In the genomic region with DNA sequence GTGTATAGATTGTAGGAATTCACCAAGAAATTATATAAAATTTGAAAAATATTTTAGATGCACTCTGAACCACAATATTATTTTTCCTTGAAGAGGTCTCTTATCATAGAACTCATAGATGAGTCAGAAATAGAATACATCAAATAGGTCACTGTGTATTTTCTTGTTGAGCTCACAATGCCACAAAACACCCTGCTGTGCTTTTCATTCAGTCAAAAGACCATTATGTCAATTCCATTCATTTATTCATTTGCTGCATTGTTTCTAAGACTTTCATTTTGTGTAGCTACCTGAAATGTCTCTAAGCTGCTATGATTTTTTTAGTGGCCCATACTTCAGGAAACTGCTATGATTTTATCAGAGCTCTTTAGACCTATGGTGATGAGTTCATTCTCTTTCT, we compare ENCODE assay signal across 25 cellular contexts.
"Had no signal": no experiment of that assay in that cellular context is flagged by ENCODE, and none has a peak within 500 bp of the region (broad histone marks: within the 10 kb centered on the region; RNA-seq: fewer than 3 reads in every experiment).

No MANE protein-coding gene starts in this region.

- H3K27ac ChIP-seq: adrenal gland, cardiac muscle cell, KMS-11, PC-9 had no signal

- H3K4me2 ChIP-seq: KMS-11, PC-9 had no signal

- H3K27me3 ChIP-seq: adrenal gland, cardiac muscle cell had no signal

- H3K9me3 ChIP-seq: adrenal gland had no signal

- H3K4me3 Mint-ChIP-seq: activated CD8-positive, alpha-beta T cell treated with anti-CD3 and anti-CD28 coated beads, Interleukin-2, amount 10 ng/mL, durations not matched to agents 7 days and 5 days; activated naive CD8-positive, alpha-beta T cell treated with anti-CD3 and anti-CD28 coated beads, Interleukin-2, amount 10 ng/mL, durations not matched to agents 7 days and 5 days; brain; T-helper 1 cell treated with Interleukin-12 subunit alpha and Interleukin-12 subunit beta and Interleukin-4 antibody, amounts not matched to agents 30 μg/mL and 1 μg/mL, for 36 hours; WTC11 had no signal

- H3K4me3 ChIP-seq: adrenal gland, cardiac muscle cell, PC-9 had no signal

- H3K36me3 ChIP-seq: adrenal gland, cardiac muscle cell had no signal

- ATAC-seq: activated CD8-positive, alpha-beta T cell treated with anti-CD3 and anti-CD28 coated beads, Interleukin-2, amount 10 ng/mL, durations not matched to agents 7 days and 5 days; WTC11 had no signal

- H2AFZ ChIP-seq: PC-9 had no signal

- H3K9ac ChIP-seq: KMS-11 had no signal

- H3K27ac Mint-ChIP-seq: activated CD8-positive, alpha-beta T cell treated with anti-CD3 and anti-CD28 coated beads, Interleukin-2, amount 10 ng/mL, durations not matched to agents 7 days and 5 days; activated naive CD8-positive, alpha-beta T cell treated with anti-CD3 and anti-CD28 coated beads, Interleukin-2, amount 10 ng/mL, durations not matched to agents 7 days and 5 days; brain; T-helper 1 cell treated with Interleukin-12 subunit alpha and Interleukin-12 subunit beta and Interleukin-4 antibody, amounts not matched to agents 30 μg/mL and 1 μg/mL, for 36 hours; WTC11 had no signal

- H3K36me3 Mint-ChIP-seq: activated naive CD8-positive, alpha-beta T cell treated with anti-CD3 and anti-CD28 coated beads, Interleukin-2, amount 10 ng/mL, durations not matched to agents 7 days and 5 days; brain; WTC11 had no signal

- H3K4me1 ChIP-seq: adrenal gland had no signal

- H3K4me1 Mint-ChIP-seq: activated naive CD8-positive, alpha-beta T cell treated with anti-CD3 and anti-CD28 coated beads, Interleukin-2, amount 10 ng/mL, durations not matched to agents 7 days and 5 days; brain; WTC11 had no signal

- DNase-seq: activated CD4-positive, alpha-beta T cell treated with anti-CD3 and anti-CD28 coated beads for 48 hours; activated CD4-positive, alpha-beta T cell treated with anti-CD3 and anti-CD28 coated beads, Interleukin-2, amount 50 U/mL, for 4 hours; activated CD4-positive, CD25-positive, alpha-beta regulatory T cell treated with anti-CD3 and anti-CD28 coated beads, Interleukin-2, amount 50 U/mL, for 72 hours; activated CD8-positive, alpha-beta memory T cell treated with anti-CD3 and anti-CD28 coated beads, Interleukin-2, amount 50 U/mL, for 48 hours; activated CD8-positive, alpha-beta T cell treated with anti-CD3 and anti-CD28 coated beads, Interleukin-2, amount 10 ng/mL, durations not matched to agents 7 days and 5 days; activated naive CD4-positive, alpha-beta T cell treated with anti-CD3 and anti-CD28 coated beads, Interleukin-2, amount 50 U/mL, for 16 hours; activated naive CD8-positive, alpha-beta T cell treated with anti-CD3 and anti-CD28 coated beads, Interleukin-2, amount 10 ng/mL, durations not matched to agents 7 days and 5 days; activated T-cell treated with anti-CD3 and anti-CD28 coated beads, Interleukin-2, amount 50 U/mL, for 1 hour; adrenal gland; aorta; NCI-H1092; NCI-H1417 treated with DMSO at 0.1 percent for 48 hours; NCI-H187; NCI-H2081; NCI-H2171; NCI-H2227 treated with DMSO at 0.1 percent for 48 hours; NCI-H446 treated with DMSO at 0.1 percent for 48 hours; NCI-H524 treated with DMSO at 0.1 percent for 48 hours; PC-9; SHP77 treated with DMSO at 0.1 percent for 48 hours had no signal

- H3K9me3 Mint-ChIP-seq: activated naive CD8-positive, alpha-beta T cell treated with anti-CD3 and anti-CD28 coated beads, Interleukin-2, amount 10 ng/mL, durations not matched to agents 7 days and 5 days; T-helper 1 cell treated with Interleukin-12 subunit alpha and Interleukin-12 subunit beta and Interleukin-4 antibody, amounts not matched to agents 30 μg/mL and 1 μg/mL, for 36 hours; WTC11 had no signal

- H3K27me3 Mint-ChIP-seq: activated naive CD8-positive, alpha-beta T cell treated with anti-CD3 and anti-CD28 coated beads, Interleukin-2, amount 10 ng/mL, durations not matched to agents 7 days and 5 days had no signal
